1 cellular context compared by ENCODE assay signal in genomic region chr11:102116453-102117205, GRCh38.
TF ChIP-seq lines count a peak whose summit lies in the region.

No MANE protein-coding gene starts in this region.

TF ChIP-seq in GM23338, 12 proteins besides CTCF, POLR2A, EP300 and RAD21:
- TF ChIP-seq, protein P1, sequence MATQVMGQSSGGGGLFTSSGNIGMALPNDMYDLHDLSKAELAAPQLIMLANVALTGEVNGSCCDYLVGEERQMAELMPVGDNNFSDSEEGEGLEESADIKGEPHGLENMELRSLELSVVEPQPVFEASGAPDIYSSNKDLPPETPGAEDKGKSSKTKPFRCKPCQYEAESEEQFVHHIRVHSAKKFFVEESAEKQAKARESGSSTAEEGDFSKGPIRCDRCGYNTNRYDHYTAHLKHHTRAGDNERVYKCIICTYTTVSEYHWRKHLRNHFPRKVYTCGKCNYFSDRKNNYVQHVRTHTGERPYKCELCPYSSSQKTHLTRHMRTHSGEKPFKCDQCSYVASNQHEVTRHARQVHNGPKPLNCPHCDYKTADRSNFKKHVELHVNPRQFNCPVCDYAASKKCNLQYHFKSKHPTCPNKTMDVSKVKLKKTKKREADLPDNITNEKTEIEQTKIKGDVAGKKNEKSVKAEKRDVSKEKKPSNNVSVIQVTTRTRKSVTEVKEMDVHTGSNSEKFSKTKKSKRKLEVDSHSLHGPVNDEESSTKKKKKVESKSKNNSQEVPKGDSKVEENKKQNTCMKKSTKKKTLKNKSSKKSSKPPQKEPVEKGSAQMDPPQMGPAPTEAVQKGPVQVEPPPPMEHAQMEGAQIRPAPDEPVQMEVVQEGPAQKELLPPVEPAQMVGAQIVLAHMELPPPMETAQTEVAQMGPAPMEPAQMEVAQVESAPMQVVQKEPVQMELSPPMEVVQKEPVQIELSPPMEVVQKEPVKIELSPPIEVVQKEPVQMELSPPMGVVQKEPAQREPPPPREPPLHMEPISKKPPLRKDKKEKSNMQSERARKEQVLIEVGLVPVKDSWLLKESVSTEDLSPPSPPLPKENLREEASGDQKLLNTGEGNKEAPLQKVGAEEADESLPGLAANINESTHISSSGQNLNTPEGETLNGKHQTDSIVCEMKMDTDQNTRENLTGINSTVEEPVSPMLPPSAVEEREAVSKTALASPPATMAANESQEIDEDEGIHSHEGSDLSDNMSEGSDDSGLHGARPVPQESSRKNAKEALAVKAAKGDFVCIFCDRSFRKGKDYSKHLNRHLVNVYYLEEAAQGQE (IDR thresholded peaks at IDR 0.05; ENCODE audit: unreplicated experiment): no peak
- TF ChIP-seq EZH2phosphoT487 (IDR thresholded peaks at IDR 0.05; ENCODE audit: unreplicated experiment) (no peak), NANOG (IDR thresholded peaks at IDR 0.05; ENCODE audit: borderline replicate concordance) (no peak), ZNF462 (CRISPR knock-in tag; IDR thresholded peaks at IDR 0.05) (no peak), EZH2 (IDR thresholded peaks at IDR 0.05; ENCODE audit: low read depth, unreplicated experiment) (no peak), POLR2AphosphoS5 (IDR thresholded peaks at IDR 0.05; ENCODE audit: low read depth) (no peak), STAT1 (IDR thresholded peaks at IDR 0.05; ENCODE audit: unreplicated experiment) (no peak), CREB1 (CRISPR knock-in tag; IDR thresholded peaks at IDR 0.05; ENCODE audit: low read depth) (no peak), ZNF331 (CRISPR knock-in tag; IDR thresholded peaks at IDR 0.05; ENCODE audit: low read depth) (no peak), JUNB (IDR thresholded peaks at IDR 0.05; ENCODE audit: unreplicated experiment) (no peak), ZNF114 (CRISPR knock-in tag; IDR thresholded peaks at IDR 0.05) (no peak)
- TF ChIP-seq, protein P2, sequence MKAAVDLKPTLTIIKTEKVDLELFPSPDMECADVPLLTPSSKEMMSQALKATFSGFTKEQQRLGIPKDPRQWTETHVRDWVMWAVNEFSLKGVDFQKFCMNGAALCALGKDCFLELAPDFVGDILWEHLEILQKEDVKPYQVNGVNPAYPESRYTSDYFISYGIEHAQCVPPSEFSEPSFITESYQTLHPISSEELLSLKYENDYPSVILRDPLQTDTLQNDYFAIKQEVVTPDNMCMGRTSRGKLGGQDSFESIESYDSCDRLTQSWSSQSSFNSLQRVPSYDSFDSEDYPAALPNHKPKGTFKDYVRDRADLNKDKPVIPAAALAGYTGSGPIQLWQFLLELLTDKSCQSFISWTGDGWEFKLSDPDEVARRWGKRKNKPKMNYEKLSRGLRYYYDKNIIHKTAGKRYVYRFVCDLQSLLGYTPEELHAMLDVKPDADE (IDR thresholded peaks at IDR 0.05): no peak
